In the genomic region with DNA sequence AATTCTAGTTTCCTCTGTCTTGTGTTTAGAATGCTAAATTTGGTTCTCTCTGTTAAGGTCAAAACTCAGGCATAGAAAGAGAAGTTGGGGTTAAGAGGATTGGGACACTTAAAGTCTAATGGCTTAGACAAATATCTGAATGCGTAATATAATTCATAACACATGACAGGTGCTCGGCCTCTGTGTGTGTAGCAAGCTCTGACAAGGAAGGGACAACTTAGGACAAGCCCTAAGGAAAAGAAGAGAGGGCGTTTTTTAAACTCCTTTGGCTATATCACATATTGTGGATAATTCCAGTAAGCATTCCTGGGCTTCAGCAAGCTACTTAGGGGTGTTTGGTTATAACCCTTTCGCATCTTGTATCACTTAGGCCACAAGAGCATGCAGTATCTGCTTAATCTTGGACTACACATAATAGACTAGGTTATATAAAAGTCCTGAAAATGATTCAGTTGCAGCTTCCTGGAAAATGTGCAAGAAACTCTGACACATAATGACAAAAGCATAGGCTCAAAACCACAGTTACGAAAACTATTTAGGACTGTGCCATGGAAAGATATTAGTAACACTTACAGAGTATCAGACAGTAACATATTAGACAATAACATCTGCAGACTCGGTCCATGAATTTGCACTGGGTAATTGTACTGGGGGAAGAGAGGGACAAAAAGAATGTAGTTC, we compare ENCODE assay signal across 11 cellular contexts. TPM values are rescaled to one million over a fixed set of nuclear protein-coding genes. Genes with fewer than 3 reads are reported as not detected.
DNase-seq lines count a peak whose midpoint lies in the region; ATAC-seq, FAIRE-seq and TF ChIP-seq lines count a peak whose summit lies in the region.
"Had no signal": no experiment of that assay in that cellular context is flagged by ENCODE, and none has a peak within 500 bp of the region (broad histone marks: within the 10 kb centered on the region; RNA-seq: fewer than 3 reads in every experiment).

No MANE protein-coding gene starts in this region.

- intact Hi-C loops in endothelial cell of umbilical vein (cut with micrococcal nuclease), result no loop called here

- dilution Hi-C loops in endothelial cell of umbilical vein (cut with MboI; ENCODE audit: extremely low pct_ligation_motif_present, low sequenced_read_pairs), result no loop called here

- H3K4me3 ChIP-seq in endothelial cell of umbilical vein (replicated peaks in 1 of 3; ENCODE audit: insufficient read depth in 1 of 3, low read depth in 1 of 3, low read length in 3 of 3), result no peak overlapping the region
- H3K4me3 ChIP-seq in retinal pigment epithelial cell (ENCODE audit: low read length), result no peak overlapping the region

- no peaks in the 10 kb centered on the region for H3K9me3 ChIP-seq in endothelial cell of umbilical vein (replicated peaks; ENCODE audit: control insufficient read depth, insufficient read depth, low read length)

- no peaks in the 10 kb centered on the region for H3K79me2 ChIP-seq in endothelial cell of umbilical vein (ENCODE audit: control insufficient read depth, insufficient read depth, low read length)

- no peak for TF ChIP-seq POLR2A in endothelial cell of umbilical vein (IDR thresholded peaks at IDR 0.05; ENCODE audit: low read depth, low read length)

- DNase-seq in GM03348 (ENCODE audit: low spot score) (peak; percentile 74), NOMO-1 (lab: John Stamatoyannopoulos, UW; ENCODE audit: unreplicated experiment in 2 of 2) (peak; percentile 52 to 80), endothelial cell of umbilical vein (ENCODE audit: low read depth, low spot score) (peak; percentile 23), retinal pigment epithelial cell (ENCODE audit: low read depth) (peak; percentile 39), mucosa of gallbladder (ENCODE audit: low spot score) (no peak), islet precursor cell (no peak)
- DNase-seq in activated CD4-positive, alpha-beta T cell treated with anti-CD3 and anti-CD28 coated beads for 1 hour, result no peak
- DNase-seq: NCI-H2029, right cardiac atrium had no signal

- H3K27me3 ChIP-seq in endothelial cell of umbilical vein (ENCODE audit: control insufficient read depth in 2 of 2, insufficient read depth in 2 of 2, low read length in 2 of 2), result no peaks in the 10 kb centered on the region

- BruUV-seq in endothelial cell of umbilical vein (replicated peaks; lab: Mats Ljungman, UMichigan), result no TSS peak

- POLR2A ChIA-PET in endothelial cell of umbilical vein (lab: Charles Lee), result no interaction called here

- peaks cover 3% of the 10 kb centered on the region for H3K4me1 ChIP-seq in endothelial cell of umbilical vein (ENCODE audit: control insufficient read depth, extremely low read depth, insufficient read depth, low read length)

- no peak for FAIRE-seq in endothelial cell of umbilical vein (lab: Jason Lieb, UNC)
- FAIRE-seq: GM12892 had no signal

- no peaks in the 10 kb centered on the region for H4K20me1 ChIP-seq in endothelial cell of umbilical vein (replicated peaks; ENCODE audit: control insufficient read depth, extremely low read depth, insufficient read depth, low read length)

- peak overlapping the region; percentile 53 for H2AFZ ChIP-seq in endothelial cell of umbilical vein (ENCODE audit: low read depth, low read length)

- CTCF ChIA-PET in endothelial cell of umbilical vein (lab: Charles Lee), result interaction anchor here (1.2 to 1.6 kb wide), 2 partner anchors 9 to 14 kb away, joined by 3 to 6 read pairs; no protein-coding TSS in a partner anchor

- H3K27ac ChIP-seq in endothelial cell of umbilical vein (ENCODE audit: insufficient read depth, low read depth, low read length), result no peak overlapping the region

- no peaks in the 10 kb centered on the region for H3K36me3 ChIP-seq in endothelial cell of umbilical vein (ENCODE audit: control insufficient read depth in 2 of 2, extremely low read depth in 1 of 2, insufficient read depth in 2 of 2, low read length in 2 of 2)

- no peak for ATAC-seq in HG03457 (IDR thresholded peaks at IDR 0.05; ENCODE audit: unreplicated experiment)

- no peak overlapping the region for H3K9ac ChIP-seq in endothelial cell of umbilical vein (replicated peaks; ENCODE audit: extremely low read depth, insufficient read depth, low read length)

- no peak overlapping the region for H3K4me2 ChIP-seq in endothelial cell of umbilical vein (ENCODE audit: insufficient read depth, low read length)

- no peaks in the 10 kb centered on the region for H3K9me1 ChIP-seq in endothelial cell of umbilical vein (replicated peaks; ENCODE audit: control insufficient read depth, extremely low read depth, insufficient read depth, low read length)

- TF ChIP-seq CTCF in endothelial cell of umbilical vein (IDR thresholded peaks at IDR 0.05; ENCODE audit: extremely low read depth in 1 of 2, insufficient read depth in 1 of 2, low read depth in 1 of 2, low read length in 2 of 2), result no peak
- TF ChIP-seq CTCF in retinal pigment epithelial cell (conservative IDR thresholded peaks at IDR 0.05; ENCODE audit: low read depth, low read length), result no peak

TF ChIP-seq in endothelial cell of umbilical vein, 7 proteins besides CTCF, POLR2A, EP300 and RAD21:
- TF ChIP-seq GATA2 (IDR thresholded peaks at IDR 0.05; ENCODE audit: insufficient read depth, insufficient read length, low read depth, low read length) (peak; percentile 29), MYC (IDR thresholded peaks at IDR 0.05; ENCODE audit: low read depth, low read length) (no peak)

RNA-seq across cellular contexts. Expression of a gene that starts 16.0 kb away (rescaled TPM):
- total RNA-seq in endothelial cell of umbilical vein (69.3 and 71.1 TPM in 2 replicates), mucosa of gallbladder (65.4 TPM)
- polyA plus RNA-seq in endothelial cell of umbilical vein, result 31.0 and 35.7 TPM in 2 replicates
- 26.4 and 29.1 TPM in 2 replicates for polyA plus RNA-seq in endothelial cell of umbilical vein (2011; cell fraction: cytosol; rRNA removed)
- polyA plus RNA-seq in endothelial cell of umbilical vein (2011; cell fraction: nucleus; rRNA removed), result 41.0 and 42.2 TPM in 2 replicates
- 34.9 and 45.5 TPM in 2 replicates for polyA plus RNA-seq in endothelial cell of umbilical vein (2012)
- 131 and 149 TPM in 2 replicates for polyA minus RNA-seq in endothelial cell of umbilical vein
- 28.4 TPM for polyA minus RNA-seq in endothelial cell of umbilical vein (2011; cell fraction: cytosol; rRNA and poly(A)+ RNA removed)
- polyA minus RNA-seq in endothelial cell of umbilical vein (2011; cell fraction: nucleus; rRNA and poly(A)+ RNA removed), result 65.2 and 84.5 TPM in 2 replicates

Comparison
In these comparisons a context has a peak if more than half of its experiments do, and no peak if none do; other contexts are left out.
1. DNase-seq: peak in GM03348 (single experiment), NOMO-1 (2 of 2), endothelial cell of umbilical vein (single experiment) and retinal pigment epithelial cell (single experiment); none in mucosa of gallbladder (single experiment), activated CD4-positive, alpha-beta T cell treated with anti-CD3 and anti-CD28 coated beads for 1 hour (single experiment) and islet precursor cell (single experiment).